In genomic region chr5:41748631-41749030, GRCh38 we compare ENCODE assay signal across 8 cellular contexts.
DNase-seq lines count a peak whose midpoint lies in the region; ATAC-seq lines count a peak whose summit lies in the region.

No MANE protein-coding gene starts in this region.

- peak; percentile 100 for ATAC-seq in HG02571 (IDR thresholded peaks at IDR 0.05; ENCODE audit: unreplicated experiment)

- peak; percentile 54 for DNase-seq in activated CD4-positive, alpha-beta T cell treated with anti-CD3 and anti-CD28 coated beads for 48 hours
- no peak for DNase-seq in activated CD4-positive, alpha-beta T cell treated with anti-CD3 and anti-CD28 coated beads for 4 hours
- DNase-seq in LHCN-M2 (ENCODE audit: low read depth) (peak; percentile 91), hippocampal formation (lab: John Stamatoyannopoulos, UW) (no peak), GOT3 (lab: John Stamatoyannopoulos, UW) (no peak), SHP77 (lab: John Stamatoyannopoulos, UW) (no peak)
- DNase-seq in stimulated activated CD4-positive, alpha-beta T cell treated with anti-CD3 and anti-CD28 coated beads, Interleukin-1b, Interleukin-23, amount 100 ng/mL, for 48 hours: peak; percentile 67

Comparison
In these comparisons a context has a peak if more than half of its experiments do, and no peak if none do; other contexts are left out.
1. DNase-seq: peak in activated CD4-positive, alpha-beta T cell treated with anti-CD3 and anti-CD28 coated beads for 48 hours (single experiment), LHCN-M2 (single experiment) and stimulated activated CD4-positive, alpha-beta T cell treated with anti-CD3 and anti-CD28 coated beads, Interleukin-1b, Interleukin-23, amount 100 ng/mL, for 48 hours (single experiment); none in activated CD4-positive, alpha-beta T cell treated with anti-CD3 and anti-CD28 coated beads for 4 hours (0 of 2), hippocampal formation (0 of 2), GOT3 (single experiment) and SHP77 (0 of 2).